ENCODE assay signal across 26 cellular contexts in genomic region chr13:103101902-103102301, GRCh38. TPM values are rescaled to one million over a fixed set of nuclear protein-coding genes. Genes with fewer than 3 reads are reported as not detected.
A peak's percentile ranks its signal among the peaks of the same experiment; 100 is the strongest.
DNase-seq lines count a peak whose midpoint lies in the region; ATAC-seq and TF ChIP-seq lines count a peak whose summit lies in the region.
"Had no signal": no experiment of that assay in that cellular context is flagged by ENCODE, and none has a peak within 500 bp of the region (broad histone marks: within the 10 kb centered on the region; RNA-seq: fewer than 3 reads in every experiment).

No MANE protein-coding gene starts in this region.

- H3K27me3 Mint-ChIP-seq in mesothelial cell of epicardium (ENCODE audit: low read depth): no peaks in the 10 kb centered on the region
- H3K27me3 Mint-ChIP-seq: CD4-positive, CD25-positive, alpha-beta regulatory T cell had no signal

- peaks cover 30% of the 10 kb centered on the region for H3K4me1 Mint-ChIP-seq in mesothelial cell of epicardium
- H3K4me1 Mint-ChIP-seq: CD4-positive, CD25-positive, alpha-beta regulatory T cell had no signal

- no peaks in the 10 kb centered on the region for H4K20me1 ChIP-seq in OCI-LY7 (ENCODE audit: insufficient read depth, low read length)
- H4K20me1 ChIP-seq: BLaER1 had no signal

- no peaks in the 10 kb centered on the region for H3K4me1 ChIP-seq in right atrium auricular region
- H3K4me1 ChIP-seq in OCI-LY7 (ENCODE audit: insufficient read depth, low read length, poor library complexity, severe bottlenecking): peaks cover 24% of the 10 kb centered on the region

- H3K4me3 ChIP-seq in right atrium auricular region (no peak overlapping the region), OCI-LY7 (ENCODE audit: low read depth, low read length, poor library complexity, severe bottlenecking) (no peak overlapping the region), epithelial cell of esophagus (ENCODE audit: low read length) (no peak overlapping the region), brain microvascular endothelial cell (ENCODE audit: low read depth, low read length) (no peak overlapping the region)
- H3K4me3 ChIP-seq: BLaER1, K562 had no signal

- BruUV-seq in OCI-LY7 (replicated peaks; lab: Mats Ljungman, UMichigan): no TSS peak

- no peaks in the 10 kb centered on the region for H3K36me3 ChIP-seq in right atrium auricular region
- no peaks in the 10 kb centered on the region for H3K36me3 ChIP-seq in OCI-LY7 (ENCODE audit: insufficient read depth, low read length)
- H3K36me3 ChIP-seq in brain microvascular endothelial cell (replicated peaks): no peaks in the 10 kb centered on the region
- H3K36me3 ChIP-seq: BLaER1 had no signal

- no peaks in the 10 kb centered on the region for H3K9me2 ChIP-seq in OCI-LY7 (ENCODE audit: insufficient read depth, low read length)

- H3K79me2 ChIP-seq in OCI-LY7 (ENCODE audit: insufficient read depth, low read depth, low read length): no peaks in the 10 kb centered on the region

- H3K4me2 ChIP-seq in OCI-LY7 (ENCODE audit: low read length): 0 out of 2 replicates have a peak overlapping the region, but pooled peaks have one; percentile 1
- H3K4me2 ChIP-seq: BLaER1 had no signal

- no peaks in the 10 kb centered on the region for H3K36me3 Mint-ChIP-seq in mesothelial cell of epicardium
- H3K36me3 Mint-ChIP-seq: CD4-positive, CD25-positive, alpha-beta regulatory T cell had no signal

- CTCF ChIA-PET in OCI-LY7 (lab: Charles Lee; ENCODE audit: unreplicated experiment): interaction anchor here (0.6 kb wide), 1 partner anchor 14 kb away, joined by 4 read pairs; no protein-coding TSS in a partner anchor

- peaks cover 10% of the 10 kb centered on the region for H3K9me3 Mint-ChIP-seq in mesothelial cell of epicardium

- ATAC-seq in left ventricle myocardium superior: peak; percentile 64
- ATAC-seq: K562, Panc1 had no signal

- peak overlapping the region; percentile 8 for H3K27ac Mint-ChIP-seq in mesothelial cell of epicardium
- H3K27ac Mint-ChIP-seq: CD4-positive, CD25-positive, alpha-beta regulatory T cell had no signal

- TF ChIP-seq CTCF in right atrium auricular region (IDR thresholded peaks at IDR 0.05): no peak
- TF ChIP-seq CTCF in OCI-LY7 (conservative IDR thresholded peaks at IDR 0.05; ENCODE audit: low read length): no peak
- no peak for TF ChIP-seq CTCF in epithelial cell of esophagus (IDR thresholded peaks at IDR 0.05; ENCODE audit: insufficient read depth, low read depth, low read length, missing control alignments)
- TF ChIP-seq CTCF in mesothelial cell of epicardium (IDR thresholded peaks at IDR 0.05; ENCODE audit: unreplicated experiment): no peak
- no peak for TF ChIP-seq CTCF in brain microvascular endothelial cell (IDR thresholded peaks at IDR 0.05; ENCODE audit: low read depth, low read length, missing control alignments)

- H3K27me3 ChIP-seq in right atrium auricular region (no peaks in the 10 kb centered on the region), brain microvascular endothelial cell (replicated peaks) (no peaks in the 10 kb centered on the region)
- H3K27me3 ChIP-seq: BLaER1 had no signal

- in situ Hi-C loops in brain microvascular endothelial cell (cut with HindIII; ENCODE audit: low pct_ligation_motif_present, low sequenced_read_pairs): no loop called here

- no peaks in the 10 kb centered on the region for H3K9me3 ChIP-seq in right atrium auricular region
- no peaks in the 10 kb centered on the region for H3K9me3 ChIP-seq in OCI-LY7 (ENCODE audit: low read length)
- H3K9me3 ChIP-seq: BLaER1 had no signal

- DNase-seq in left ventricle myocardium superior (no peak), right atrium auricular region (ENCODE audit: low spot score) (no peak), OCI-LY7 (ENCODE audit: low spot score) (no peak), epithelial cell of esophagus (ENCODE audit: low read depth) (peak; percentile 17), mesothelial cell of epicardium (ENCODE audit: low spot score in 2 of 2, unreplicated experiment in 2 of 2) (no peak), brain microvascular endothelial cell (no peak), DMS 273 (lab: John Stamatoyannopoulos, UW; ENCODE audit: unreplicated experiment) (no peak)
- no peak for DNase-seq in stimulated activated CD4-positive, alpha-beta T cell treated with anti-CD3 and anti-CD28 coated beads, Interleukin-4, amount 100 ng/mL, for 1 hour
- DNase-seq: CD4-positive, CD25-positive, alpha-beta regulatory T cell; EL; GF-D8; Kasumi-1; NCI-H1105 treated with DMSO at 0.1 percent for 48 hours; NCI-H146; NCI-H2029; NCI-H446; NCI-H524 treated with DMSO at 0.1 percent for 48 hours; NCI-H774; SHP77 treated with DMSO at 0.1 percent for 48 hours had no signal

- H3K27ac ChIP-seq in right atrium auricular region (no peak overlapping the region), OCI-LY7 (ENCODE audit: low read depth, low read length, poor library complexity, severe bottlenecking) (no peak overlapping the region), brain microvascular endothelial cell (no peak overlapping the region)
- H3K27ac ChIP-seq: BLaER1, RWPE1 had no signal

- intact Hi-C loops in left ventricle myocardium superior (cut with micrococcal nuclease): no loop called here
- intact Hi-C loops in OCI-LY7 (cut with micrococcal nuclease; ENCODE audit: unreplicated experiment): no loop called here

- H3K4me3 Mint-ChIP-seq in mesothelial cell of epicardium: no peak overlapping the region

- H2AFZ ChIP-seq in OCI-LY7 (ENCODE audit: low read length): peak overlapping the region; percentile 67; the same call in 1 of the 2 replicates

- POLR2A ChIA-PET in OCI-LY7 (lab: Charles Lee): interaction anchor here (1.1 to 1.3 kb wide), 2 partner anchors 17 to 46 kb away, joined by 3 to 4 read pairs; no protein-coding TSS in a partner anchor

RNA-seq across cellular contexts. Expression of gene SLC10A2, which starts 35.7 kb away (rescaled TPM):
- not detected for total RNA-seq in left ventricle myocardium superior
- total RNA-seq in right atrium auricular region: not detected
- total RNA-seq in OCI-LY7 (2014; rRNA removed; shearing (Covaris generic)): not detected in 2 replicates
- not detected in 2 replicates for total RNA-seq in OCI-LY7 (2022)
- total RNA-seq in mesothelial cell of epicardium: not detected in 3 replicates
- total RNA-seq: CD4-positive, CD25-positive, alpha-beta regulatory T cell; H7; HT1080; K562; M059J had no signal
